23 cellular contexts compared by ENCODE assay signal in genomic region chr2:9158786-9159779, GRCh38. TPM values are rescaled to one million over a fixed set of nuclear protein-coding genes. Genes with fewer than 3 reads are reported as not detected.
"Had no signal": no experiment of that assay in that cellular context is flagged by ENCODE, and none has a peak within 500 bp of the region (broad histone marks: within the 10 kb centered on the region; RNA-seq: fewer than 3 reads in every experiment).

No MANE protein-coding gene starts in this region.

- ATAC-seq: activated CD8-positive, alpha-beta T cell treated with anti-CD3 and anti-CD28 coated beads for 36 hours; activated T-helper 17 cell treated with anti-CD3 and anti-CD28 coated beads, Interleukin-2, amount 50 U/mL, for 72 hours; gastrocnemius medialis; mucosa of descending colon; stimulated activated naive B cell treated with anti-CD40 and anti-IgM and Interleukin-4, amounts not matched to agents 10 μg/mL and 1 μg/mL and 100 μg/mL, for 72 hours; T-cell had no signal

- H3K27me3 ChIP-seq: colonic mucosa, gastrocnemius medialis, ovary, sigmoid colon, upper lobe of left lung had no signal

- H3K4me1 ChIP-seq: colonic mucosa, gastrocnemius medialis, upper lobe of left lung had no signal

- H3K27me3 Mint-ChIP-seq: activated CD8-positive, alpha-beta T cell treated with anti-CD3 and anti-CD28 coated beads for 36 hours had no signal

- H3K36me3 ChIP-seq: colonic mucosa, gastrocnemius medialis, ovary, sigmoid colon, thoracic aorta, upper lobe of left lung had no signal

- H3K27ac ChIP-seq: colonic mucosa, gastrocnemius medialis, ovary, sigmoid colon, thoracic aorta, upper lobe of left lung had no signal

- H3K27ac Mint-ChIP-seq: activated B cell treated with CpG ODN at 0.5 μM for 24 hours; activated CD8-positive, alpha-beta T cell treated with anti-CD3 and anti-CD28 coated beads for 36 hours; activated naive CD8-positive, alpha-beta T cell treated with anti-CD3 and anti-CD28 coated beads for 36 hours; activated T-helper 17 cell treated with anti-CD3 and anti-CD28 coated beads, Interleukin-2, amount 50 U/mL, for 72 hours; endodermal cell; naive B cell; stimulated activated naive B cell treated with anti-CD40 and anti-IgM and Interleukin-4, amounts not matched to agents 10 μg/mL and 1 μg/mL and 100 μg/mL, for 72 hours; T-cell had no signal

- H3K9me3 Mint-ChIP-seq: activated B cell treated with CpG ODN at 0.5 μM for 24 hours; activated CD8-positive, alpha-beta T cell treated with anti-CD3 and anti-CD28 coated beads for 36 hours; activated naive CD8-positive, alpha-beta T cell treated with anti-CD3 and anti-CD28 coated beads for 36 hours; activated T-helper 17 cell treated with anti-CD3 and anti-CD28 coated beads, Interleukin-2, amount 50 U/mL, for 72 hours; endodermal cell; T-cell had no signal

- H3K36me3 Mint-ChIP-seq: activated naive CD8-positive, alpha-beta T cell treated with anti-CD3 and anti-CD28 coated beads for 36 hours; naive B cell; stimulated activated naive B cell treated with anti-CD40 and anti-IgM and Interleukin-4, amounts not matched to agents 10 μg/mL and 1 μg/mL and 100 μg/mL, for 72 hours; T-cell had no signal

- H3K4me3 ChIP-seq: colonic mucosa, gastrocnemius medialis, mucosa of descending colon, ovary, sigmoid colon, thoracic aorta, upper lobe of left lung had no signal

- DNase-seq: activated B cell treated with CpG ODN at 0.5 μM for 24 hours; activated CD4-positive, alpha-beta T cell treated with anti-CD3 and anti-CD28 coated beads for 48 hours; activated CD8-positive, alpha-beta T cell treated with anti-CD3 and anti-CD28 coated beads for 36 hours; activated naive CD4-positive, alpha-beta T cell; activated naive CD8-positive, alpha-beta T cell treated with anti-CD3 and anti-CD28 coated beads for 36 hours; activated T-cell treated with anti-CD3 and anti-CD28 coated beads, Interleukin-2, amount 50 U/mL, for 1 hour; amygdala; caudate nucleus; colonic mucosa; endodermal cell; erythroblast; gastrocnemius medialis; head of caudate nucleus; mesenchymal stem cell; mucosa of descending colon; naive B cell; ovary; sigmoid colon; stimulated activated naive B cell treated with anti-CD40 and anti-IgM and Interleukin-4, amounts not matched to agents 10 μg/mL and 1 μg/mL and 100 μg/mL, for 72 hours; T-cell; upper lobe of left lung had no signal

- H3K4me1 Mint-ChIP-seq: activated B cell treated with CpG ODN at 0.5 μM for 24 hours; activated naive CD8-positive, alpha-beta T cell treated with anti-CD3 and anti-CD28 coated beads for 36 hours; activated T-helper 17 cell treated with anti-CD3 and anti-CD28 coated beads, Interleukin-2, amount 50 U/mL, for 72 hours; endodermal cell; naive B cell; stimulated activated naive B cell treated with anti-CD40 and anti-IgM and Interleukin-4, amounts not matched to agents 10 μg/mL and 1 μg/mL and 100 μg/mL, for 72 hours; T-cell had no signal

- H3K4me3 Mint-ChIP-seq: activated B cell treated with CpG ODN at 0.5 μM for 24 hours; activated CD8-positive, alpha-beta T cell treated with anti-CD3 and anti-CD28 coated beads for 36 hours; activated naive CD8-positive, alpha-beta T cell treated with anti-CD3 and anti-CD28 coated beads for 36 hours; activated T-helper 17 cell treated with anti-CD3 and anti-CD28 coated beads, Interleukin-2, amount 50 U/mL, for 72 hours; endodermal cell; naive B cell; stimulated activated naive B cell treated with anti-CD40 and anti-IgM and Interleukin-4, amounts not matched to agents 10 μg/mL and 1 μg/mL and 100 μg/mL, for 72 hours; T-cell had no signal

- H3K9me3 ChIP-seq: colonic mucosa, gastrocnemius medialis, mucosa of descending colon, ovary, sigmoid colon, thoracic aorta, upper lobe of left lung had no signal

RNA-seq across cellular contexts. Expression of gene ASAP2, which starts 47.5 kb away (rescaled TPM):
- total RNA-seq: activated B cell treated with CpG ODN at 0.5 μM for 24 hours; activated CD8-positive, alpha-beta T cell treated with anti-CD3 and anti-CD28 coated beads for 36 hours had no signal
